ENCODE assay signal across 1 cellular context in the genomic region with DNA sequence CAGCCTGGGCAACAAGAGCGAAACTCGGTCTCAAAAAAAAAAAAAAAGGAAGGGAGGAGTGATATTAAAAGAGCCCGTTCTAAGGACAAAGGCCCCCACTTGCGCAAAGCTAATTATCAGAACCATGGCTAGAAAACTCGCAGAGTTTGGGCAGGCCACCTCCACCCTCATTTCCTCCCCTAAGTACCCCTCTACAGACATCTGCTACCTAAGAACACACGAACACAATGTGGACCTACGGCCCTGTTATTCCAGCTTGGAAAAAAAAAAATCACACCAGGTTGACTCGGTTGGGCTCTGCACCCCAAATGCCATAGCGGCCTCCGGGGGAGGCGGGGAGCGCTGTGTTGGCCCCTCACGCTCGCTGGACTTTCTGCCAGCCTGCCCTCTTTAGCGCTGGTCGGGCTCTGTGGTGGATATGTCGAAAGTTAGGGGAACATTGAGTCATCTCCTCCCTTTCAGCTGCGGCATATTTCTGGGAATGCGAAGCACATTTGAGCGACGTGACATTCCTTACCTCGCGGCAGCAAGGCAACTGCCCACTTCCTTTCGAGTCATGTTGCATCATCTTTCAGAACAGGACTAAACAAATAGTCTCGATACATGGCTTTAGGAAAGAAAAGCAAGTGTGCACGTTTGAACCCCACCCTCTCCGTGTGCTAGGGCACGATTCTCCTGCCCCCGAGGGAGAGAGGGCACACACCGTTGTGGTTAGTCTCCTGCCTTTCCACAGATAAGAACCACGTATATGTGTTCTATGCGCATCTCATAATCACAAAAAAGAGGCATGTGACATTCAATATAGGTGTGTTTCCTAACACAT.
TF ChIP-seq lines count a peak whose summit lies in the region.

No MANE protein-coding gene starts in this region.

TF ChIP-seq in HepG2, 621 proteins besides CTCF, POLR2A, EP300 and RAD21 (continued from another document and continues in another):
- TF ChIP-seq GATAD2A (CRISPR knock-in tag; IDR thresholded peaks at IDR 0.05) (peak; percentile 100), ZNF350 (CRISPR knock-in tag; IDR thresholded peaks at IDR 0.05; ENCODE audit: borderline replicate concordance, low read depth) (peak; percentile 98), RFXANK (CRISPR knock-in tag; IDR thresholded peaks at IDR 0.05) (no peak), ZNF343 (CRISPR knock-in tag; IDR thresholded peaks at IDR 0.05) (peak; percentile 91; the same call in 1 of the 2 replicates), ZNF619 (CRISPR knock-in tag; IDR thresholded peaks at IDR 0.05) (peak; percentile 90; the same call in 1 of the 2 replicates), ZNF207 (IDR thresholded peaks at IDR 0.05; ENCODE audit: borderline replicate concordance) (no peak), NFRKB (IDR thresholded peaks at IDR 0.05) (no peak), ZNF251 (CRISPR knock-in tag; IDR thresholded peaks at IDR 0.05) (no peak), ZNF788 (CRISPR knock-in tag; IDR thresholded peaks at IDR 0.05; ENCODE audit: borderline replicate concordance) (peak; percentile 98), AKAP8 (CRISPR knock-in tag; IDR thresholded peaks at IDR 0.05) (peak; percentile 89), ZNF160 (CRISPR knock-in tag; IDR thresholded peaks at IDR 0.05) (no peak), TBL1XR1 (IDR thresholded peaks at IDR 0.05; ENCODE audit: borderline replicate concordance, low read length, partially characterized antibody) (peak; percentile 35), ARNT (IDR thresholded peaks at IDR 0.05) (no peak), ZNF660 (CRISPR knock-in tag; IDR thresholded peaks at IDR 0.05; ENCODE audit: borderline replicate concordance, low read depth) (no peak), SATB2 (CRISPR knock-in tag; IDR thresholded peaks at IDR 0.05) (peak; percentile 56; the same call in 1 of the 2 replicates), SRSF1 (optimal IDR thresholded peaks at IDR 0.05; ENCODE audit: low read depth, low read length) (peak; percentile 64), GATA4 (IDR thresholded peaks at IDR 0.05; ENCODE audit: borderline replicate concordance, low read depth) (peak; percentile 98), HNRNPLL (IDR thresholded peaks at IDR 0.05; ENCODE audit: low read depth, low read length, poor library complexity, severe bottlenecking) (peak; percentile 70), ZNF547 (CRISPR knock-in tag; IDR thresholded peaks at IDR 0.05) (peak; percentile 71; the same call in 1 of the 2 replicates)
- TF ChIP-seq, protein P1, sequence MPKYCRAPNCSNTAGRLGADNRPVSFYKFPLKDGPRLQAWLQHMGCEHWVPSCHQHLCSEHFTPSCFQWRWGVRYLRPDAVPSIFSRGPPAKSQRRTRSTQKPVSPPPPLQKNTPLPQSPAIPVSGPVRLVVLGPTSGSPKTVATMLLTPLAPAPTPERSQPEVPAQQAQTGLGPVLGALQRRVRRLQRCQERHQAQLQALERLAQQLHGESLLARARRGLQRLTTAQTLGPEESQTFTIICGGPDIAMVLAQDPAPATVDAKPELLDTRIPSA (CRISPR knock-in tag; IDR thresholded peaks at IDR 0.05; ENCODE audit: borderline replicate concordance) = no peak
- TF ChIP-seq, protein P2, sequence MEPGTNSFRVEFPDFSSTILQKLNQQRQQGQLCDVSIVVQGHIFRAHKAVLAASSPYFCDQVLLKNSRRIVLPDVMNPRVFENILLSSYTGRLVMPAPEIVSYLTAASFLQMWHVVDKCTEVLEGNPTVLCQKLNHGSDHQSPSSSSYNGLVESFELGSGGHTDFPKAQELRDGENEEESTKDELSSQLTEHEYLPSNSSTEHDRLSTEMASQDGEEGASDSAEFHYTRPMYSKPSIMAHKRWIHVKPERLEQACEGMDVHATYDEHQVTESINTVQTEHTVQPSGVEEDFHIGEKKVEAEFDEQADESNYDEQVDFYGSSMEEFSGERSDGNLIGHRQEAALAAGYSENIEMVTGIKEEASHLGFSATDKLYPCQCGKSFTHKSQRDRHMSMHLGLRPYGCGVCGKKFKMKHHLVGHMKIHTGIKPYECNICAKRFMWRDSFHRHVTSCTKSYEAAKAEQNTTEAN (CRISPR knock-in tag; conservative IDR thresholded peaks at IDR 0.05) = peak; percentile 99
- TF ChIP-seq, protein P3, sequence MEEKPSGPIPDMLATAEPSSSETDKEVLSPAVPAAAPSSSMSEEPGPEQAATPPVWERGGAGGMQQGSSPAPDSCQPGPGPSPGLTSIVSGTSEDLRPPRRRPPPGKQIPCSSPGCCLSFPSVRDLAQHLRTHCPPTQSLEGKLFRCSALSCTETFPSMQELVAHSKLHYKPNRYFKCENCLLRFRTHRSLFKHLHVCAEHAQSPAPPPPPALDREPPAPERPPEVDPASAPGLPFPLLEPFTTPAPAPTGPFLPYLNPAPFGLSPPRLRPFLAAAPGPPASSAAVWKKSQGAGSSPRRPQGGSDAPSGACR (CRISPR knock-in tag; IDR thresholded peaks at IDR 0.05) = peak; percentile 95
- TF ChIP-seq, protein P4, sequence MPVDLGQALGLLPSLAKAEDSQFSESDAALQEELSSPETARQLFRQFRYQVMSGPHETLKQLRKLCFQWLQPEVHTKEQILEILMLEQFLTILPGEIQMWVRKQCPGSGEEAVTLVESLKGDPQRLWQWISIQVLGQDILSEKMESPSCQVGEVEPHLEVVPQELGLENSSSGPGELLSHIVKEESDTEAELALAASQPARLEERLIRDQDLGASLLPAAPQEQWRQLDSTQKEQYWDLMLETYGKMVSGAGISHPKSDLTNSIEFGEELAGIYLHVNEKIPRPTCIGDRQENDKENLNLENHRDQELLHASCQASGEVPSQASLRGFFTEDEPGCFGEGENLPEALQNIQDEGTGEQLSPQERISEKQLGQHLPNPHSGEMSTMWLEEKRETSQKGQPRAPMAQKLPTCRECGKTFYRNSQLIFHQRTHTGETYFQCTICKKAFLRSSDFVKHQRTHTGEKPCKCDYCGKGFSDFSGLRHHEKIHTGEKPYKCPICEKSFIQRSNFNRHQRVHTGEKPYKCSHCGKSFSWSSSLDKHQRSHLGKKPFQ (CRISPR knock-in tag; IDR thresholded peaks at IDR 0.05; ENCODE audit: insufficient replicate concordance) = peak; percentile 83
- TF ChIP-seq, protein P5, sequence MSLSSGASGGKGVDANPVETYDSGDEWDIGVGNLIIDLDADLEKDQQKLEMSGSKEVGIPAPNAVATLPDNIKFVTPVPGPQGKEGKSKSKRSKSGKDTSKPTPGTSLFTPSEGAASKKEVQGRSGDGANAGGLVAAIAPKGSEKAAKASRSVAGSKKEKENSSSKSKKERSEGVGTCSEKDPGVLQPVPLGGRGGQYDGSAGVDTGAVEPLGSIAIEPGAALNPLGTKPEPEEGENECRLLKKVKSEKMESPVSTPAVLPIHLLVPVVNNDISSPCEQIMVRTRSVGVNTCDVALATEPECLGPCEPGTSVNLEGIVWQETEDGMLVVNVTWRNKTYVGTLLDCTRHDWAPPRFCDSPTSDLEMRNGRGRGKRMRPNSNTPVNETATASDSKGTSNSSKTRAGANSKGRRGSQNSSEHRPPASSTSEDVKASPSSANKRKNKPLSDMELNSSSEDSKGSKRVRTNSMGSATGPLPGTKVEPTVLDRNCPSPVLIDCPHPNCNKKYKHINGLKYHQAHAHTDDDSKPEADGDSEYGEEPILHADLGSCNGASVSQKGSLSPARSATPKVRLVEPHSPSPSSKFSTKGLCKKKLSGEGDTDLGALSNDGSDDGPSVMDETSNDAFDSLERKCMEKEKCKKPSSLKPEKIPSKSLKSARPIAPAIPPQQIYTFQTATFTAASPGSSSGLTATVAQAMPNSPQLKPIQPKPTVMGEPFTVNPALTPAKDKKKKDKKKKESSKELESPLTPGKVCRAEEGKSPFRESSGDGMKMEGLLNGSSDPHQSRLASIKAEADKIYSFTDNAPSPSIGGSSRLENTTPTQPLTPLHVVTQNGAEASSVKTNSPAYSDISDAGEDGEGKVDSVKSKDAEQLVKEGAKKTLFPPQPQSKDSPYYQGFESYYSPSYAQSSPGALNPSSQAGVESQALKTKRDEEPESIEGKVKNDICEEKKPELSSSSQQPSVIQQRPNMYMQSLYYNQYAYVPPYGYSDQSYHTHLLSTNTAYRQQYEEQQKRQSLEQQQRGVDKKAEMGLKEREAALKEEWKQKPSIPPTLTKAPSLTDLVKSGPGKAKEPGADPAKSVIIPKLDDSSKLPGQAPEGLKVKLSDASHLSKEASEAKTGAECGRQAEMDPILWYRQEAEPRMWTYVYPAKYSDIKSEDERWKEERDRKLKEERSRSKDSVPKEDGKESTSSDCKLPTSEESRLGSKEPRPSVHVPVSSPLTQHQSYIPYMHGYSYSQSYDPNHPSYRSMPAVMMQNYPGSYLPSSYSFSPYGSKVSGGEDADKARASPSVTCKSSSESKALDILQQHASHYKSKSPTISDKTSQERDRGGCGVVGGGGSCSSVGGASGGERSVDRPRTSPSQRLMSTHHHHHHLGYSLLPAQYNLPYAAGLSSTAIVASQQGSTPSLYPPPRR (CRISPR knock-in tag; IDR thresholded peaks at IDR 0.05; ENCODE audit: borderline replicate concordance) = peak; percentile 99
- TF ChIP-seq, protein P6, sequence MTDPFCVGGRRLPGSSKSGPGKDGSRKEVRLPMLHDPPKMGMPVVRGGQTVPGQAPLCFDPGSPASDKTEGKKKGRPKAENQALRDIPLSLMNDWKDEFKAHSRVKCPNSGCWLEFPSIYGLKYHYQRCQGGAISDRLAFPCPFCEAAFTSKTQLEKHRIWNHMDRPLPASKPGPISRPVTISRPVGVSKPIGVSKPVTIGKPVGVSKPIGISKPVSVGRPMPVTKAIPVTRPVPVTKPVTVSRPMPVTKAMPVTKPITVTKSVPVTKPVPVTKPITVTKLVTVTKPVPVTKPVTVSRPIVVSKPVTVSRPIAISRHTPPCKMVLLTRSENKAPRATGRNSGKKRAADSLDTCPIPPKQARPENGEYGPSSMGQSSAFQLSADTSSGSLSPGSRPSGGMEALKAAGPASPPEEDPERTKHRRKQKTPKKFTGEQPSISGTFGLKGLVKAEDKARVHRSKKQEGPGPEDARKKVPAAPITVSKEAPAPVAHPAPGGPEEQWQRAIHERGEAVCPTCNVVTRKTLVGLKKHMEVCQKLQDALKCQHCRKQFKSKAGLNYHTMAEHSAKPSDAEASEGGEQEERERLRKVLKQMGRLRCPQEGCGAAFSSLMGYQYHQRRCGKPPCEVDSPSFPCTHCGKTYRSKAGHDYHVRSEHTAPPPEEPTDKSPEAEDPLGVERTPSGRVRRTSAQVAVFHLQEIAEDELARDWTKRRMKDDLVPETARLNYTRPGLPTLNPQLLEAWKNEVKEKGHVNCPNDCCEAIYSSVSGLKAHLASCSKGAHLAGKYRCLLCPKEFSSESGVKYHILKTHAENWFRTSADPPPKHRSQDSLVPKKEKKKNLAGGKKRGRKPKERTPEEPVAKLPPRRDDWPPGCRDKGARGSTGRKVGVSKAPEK (CRISPR knock-in tag; IDR thresholded peaks at IDR 0.05; ENCODE audit: borderline replicate concordance) = no peak; the same call in 1 of the 2 replicates
- TF ChIP-seq, protein P7, sequence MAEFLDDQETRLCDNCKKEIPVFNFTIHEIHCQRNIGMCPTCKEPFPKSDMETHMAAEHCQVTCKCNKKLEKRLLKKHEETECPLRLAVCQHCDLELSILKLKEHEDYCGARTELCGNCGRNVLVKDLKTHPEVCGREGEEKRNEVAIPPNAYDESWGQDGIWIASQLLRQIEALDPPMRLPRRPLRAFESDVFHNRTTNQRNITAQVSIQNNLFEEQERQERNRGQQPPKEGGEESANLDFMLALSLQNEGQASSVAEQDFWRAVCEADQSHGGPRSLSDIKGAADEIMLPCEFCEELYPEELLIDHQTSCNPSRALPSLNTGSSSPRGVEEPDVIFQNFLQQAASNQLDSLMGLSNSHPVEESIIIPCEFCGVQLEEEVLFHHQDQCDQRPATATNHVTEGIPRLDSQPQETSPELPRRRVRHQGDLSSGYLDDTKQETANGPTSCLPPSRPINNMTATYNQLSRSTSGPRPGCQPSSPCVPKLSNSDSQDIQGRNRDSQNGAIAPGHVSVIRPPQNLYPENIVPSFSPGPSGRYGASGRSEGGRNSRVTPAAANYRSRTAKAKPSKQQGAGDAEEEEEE (CRISPR knock-in tag; IDR thresholded peaks at IDR 0.05; ENCODE audit: borderline replicate concordance) = no peak
- TF ChIP-seq, protein P8, sequence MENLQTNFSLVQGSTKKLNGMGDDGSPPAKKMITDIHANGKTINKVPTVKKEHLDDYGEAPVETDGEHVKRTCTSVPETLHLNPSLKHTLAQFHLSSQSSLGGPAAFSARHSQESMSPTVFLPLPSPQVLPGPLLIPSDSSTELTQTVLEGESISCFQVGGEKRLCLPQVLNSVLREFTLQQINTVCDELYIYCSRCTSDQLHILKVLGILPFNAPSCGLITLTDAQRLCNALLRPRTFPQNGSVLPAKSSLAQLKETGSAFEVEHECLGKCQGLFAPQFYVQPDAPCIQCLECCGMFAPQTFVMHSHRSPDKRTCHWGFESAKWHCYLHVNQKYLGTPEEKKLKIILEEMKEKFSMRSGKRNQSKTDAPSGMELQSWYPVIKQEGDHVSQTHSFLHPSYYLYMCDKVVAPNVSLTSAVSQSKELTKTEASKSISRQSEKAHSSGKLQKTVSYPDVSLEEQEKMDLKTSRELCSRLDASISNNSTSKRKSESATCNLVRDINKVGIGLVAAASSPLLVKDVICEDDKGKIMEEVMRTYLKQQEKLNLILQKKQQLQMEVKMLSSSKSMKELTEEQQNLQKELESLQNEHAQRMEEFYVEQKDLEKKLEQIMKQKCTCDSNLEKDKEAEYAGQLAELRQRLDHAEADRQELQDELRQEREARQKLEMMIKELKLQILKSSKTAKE (CRISPR knock-in tag; IDR thresholded peaks at IDR 0.05; ENCODE audit: borderline replicate concordance) = peak; percentile 98
- TF ChIP-seq, protein P9, sequence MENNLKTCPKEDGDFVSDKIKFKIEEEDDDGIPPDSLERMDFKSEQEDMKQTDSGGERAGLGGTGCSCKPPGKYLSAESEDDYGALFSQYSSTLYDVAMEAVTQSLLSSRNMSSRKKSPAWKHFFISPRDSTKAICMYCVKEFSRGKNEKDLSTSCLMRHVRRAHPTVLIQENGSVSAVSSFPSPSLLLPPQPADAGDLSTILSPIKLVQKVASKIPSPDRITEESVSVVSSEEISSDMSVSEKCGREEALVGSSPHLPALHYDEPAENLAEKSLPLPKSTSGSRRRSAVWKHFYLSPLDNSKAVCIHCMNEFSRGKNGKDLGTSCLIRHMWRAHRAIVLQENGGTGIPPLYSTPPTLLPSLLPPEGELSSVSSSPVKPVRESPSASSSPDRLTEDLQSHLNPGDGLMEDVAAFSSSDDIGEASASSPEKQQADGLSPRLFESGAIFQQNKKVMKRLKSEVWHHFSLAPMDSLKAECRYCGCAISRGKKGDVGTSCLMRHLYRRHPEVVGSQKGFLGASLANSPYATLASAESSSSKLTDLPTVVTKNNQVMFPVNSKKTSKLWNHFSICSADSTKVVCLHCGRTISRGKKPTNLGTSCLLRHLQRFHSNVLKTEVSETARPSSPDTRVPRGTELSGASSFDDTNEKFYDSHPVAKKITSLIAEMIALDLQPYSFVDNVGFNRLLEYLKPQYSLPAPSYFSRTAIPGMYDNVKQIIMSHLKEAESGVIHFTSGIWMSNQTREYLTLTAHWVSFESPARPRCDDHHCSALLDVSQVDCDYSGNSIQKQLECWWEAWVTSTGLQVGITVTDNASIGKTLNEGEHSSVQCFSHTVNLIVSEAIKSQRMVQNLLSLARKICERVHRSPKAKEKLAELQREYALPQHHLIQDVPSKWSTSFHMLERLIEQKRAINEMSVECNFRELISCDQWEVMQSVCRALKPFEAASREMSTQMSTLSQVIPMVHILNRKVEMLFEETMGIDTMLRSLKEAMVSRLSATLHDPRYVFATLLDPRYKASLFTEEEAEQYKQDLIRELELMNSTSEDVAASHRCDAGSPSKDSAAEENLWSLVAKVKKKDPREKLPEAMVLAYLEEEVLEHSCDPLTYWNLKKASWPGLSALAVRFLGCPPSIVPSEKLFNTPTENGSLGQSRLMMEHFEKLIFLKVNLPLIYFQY (CRISPR knock-in tag; IDR thresholded peaks at IDR 0.05; ENCODE audit: borderline replicate concordance) = peak; percentile 64; the same call in 1 of the 2 replicates
- TF ChIP-seq, protein P10, sequence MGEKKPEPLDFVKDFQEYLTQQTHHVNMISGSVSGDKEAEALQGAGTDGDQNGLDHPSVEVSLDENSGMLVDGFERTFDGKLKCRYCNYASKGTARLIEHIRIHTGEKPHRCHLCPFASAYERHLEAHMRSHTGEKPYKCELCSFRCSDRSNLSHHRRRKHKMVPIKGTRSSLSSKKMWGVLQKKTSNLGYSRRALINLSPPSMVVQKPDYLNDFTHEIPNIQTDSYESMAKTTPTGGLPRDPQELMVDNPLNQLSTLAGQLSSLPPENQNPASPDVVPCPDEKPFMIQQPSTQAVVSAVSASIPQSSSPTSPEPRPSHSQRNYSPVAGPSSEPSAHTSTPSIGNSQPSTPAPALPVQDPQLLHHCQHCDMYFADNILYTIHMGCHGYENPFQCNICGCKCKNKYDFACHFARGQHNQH (CRISPR knock-in tag; IDR thresholded peaks at IDR 0.05) = peak; percentile 99
